ENCODE assay signal across 12 cellular contexts in genomic region chr7:2621948-2622640, GRCh38. TPM values are rescaled to one million over a fixed set of nuclear protein-coding genes. Genes with fewer than 3 reads are reported as not detected.
DNase-seq lines count a peak whose midpoint lies in the region; TF ChIP-seq lines count a peak whose summit lies in the region.
"Had no signal": no experiment of that assay in that cellular context is flagged by ENCODE, and none has a peak within 500 bp of the region (broad histone marks: within the 10 kb centered on the region; RNA-seq: fewer than 3 reads in every experiment).

No MANE protein-coding gene starts in this region.

- peaks cover 25 to 26% of the 10 kb centered on the region in 2 donors for H3K4me1 ChIP-seq in neuronal stem cell (ENCODE audit: control insufficient read depth in 2 of 2, insufficient read depth in 1 of 2, low read depth in 1 of 2, low read length in 2 of 2)

- H2BK5ac ChIP-seq in neuronal stem cell (ENCODE audit: low read length) = peak overlapping the region; percentile 68

- H2BK12ac ChIP-seq in neuronal stem cell (ENCODE audit: low read length) = peak overlapping the region; percentile 79

- H3K36me3 ChIP-seq in H7 (replicated peaks; ENCODE audit: control insufficient read depth, insufficient read depth, low read length) = no peaks in the 10 kb centered on the region
- H3K36me3 ChIP-seq in neuronal stem cell (replicated peaks in 1 of 2; ENCODE audit: control insufficient read depth in 2 of 2, insufficient read depth in 2 of 2, low read length in 2 of 2) = no peaks in the 10 kb centered on the region
- H3K36me3 ChIP-seq: suprapubic skin had no signal

- H3K4me1 Mint-ChIP-seq in endothelial cell (ENCODE audit: unreplicated experiment) = peaks cover 5% of the 10 kb centered on the region
- no peaks in the 10 kb centered on the region for H3K4me1 Mint-ChIP-seq in activated naive CD4-positive, alpha-beta T cell treated with anti-CD3 and anti-CD28 coated beads, Interleukin-2, amount 10 ng/mL, durations not matched to agents 7 days and 5 days
- H3K4me1 Mint-ChIP-seq: CD8-positive, alpha-beta memory T cell; natural killer cell had no signal

- peak overlapping the region; percentile 71 for H2AK5ac ChIP-seq in neuronal stem cell (ENCODE audit: low read depth, low read length)

- peak overlapping the region; percentile 77 for H3K23ac ChIP-seq in neuronal stem cell (ENCODE audit: low read depth, low read length, poor library complexity)

- H3K36me3 Mint-ChIP-seq in endothelial cell (ENCODE audit: low read depth, unreplicated experiment) = no peaks in the 10 kb centered on the region
- H3K36me3 Mint-ChIP-seq in activated naive CD4-positive, alpha-beta T cell treated with anti-CD3 and anti-CD28 coated beads, Interleukin-2, amount 10 ng/mL, durations not matched to agents 7 days and 5 days = no peaks in the 10 kb centered on the region
- H3K36me3 Mint-ChIP-seq: CD8-positive, alpha-beta memory T cell; natural killer cell had no signal

- H3K27me3 Mint-ChIP-seq in endothelial cell (ENCODE audit: unreplicated experiment) = peaks cover 6% of the 10 kb centered on the region
- peaks cover 58% of the 10 kb centered on the region for H3K27me3 Mint-ChIP-seq in activated naive CD4-positive, alpha-beta T cell treated with anti-CD3 and anti-CD28 coated beads, Interleukin-2, amount 10 ng/mL, durations not matched to agents 7 days and 5 days

- H3K9me3 ChIP-seq in neuronal stem cell (replicated peaks in 1 of 2; ENCODE audit: control insufficient read depth in 2 of 2, insufficient read depth in 1 of 2, low read depth in 1 of 2, low read length in 2 of 2) = peaks cover 0 to 4% of the 10 kb centered on the region in 2 donors
- H3K9me3 ChIP-seq: suprapubic skin had no signal

- no peak overlapping the region for H3K4me2 ChIP-seq in neuronal stem cell (ENCODE audit: insufficient read depth, low read length, poor library complexity, severe bottlenecking)

- no peak overlapping the region for H3K9ac ChIP-seq in neuronal stem cell (ENCODE audit: low read depth, low read length, poor library complexity)

- no peaks in the 10 kb centered on the region for H3K9me3 Mint-ChIP-seq in endothelial cell (ENCODE audit: unreplicated experiment)
- no peaks in the 10 kb centered on the region for H3K9me3 Mint-ChIP-seq in activated naive CD4-positive, alpha-beta T cell treated with anti-CD3 and anti-CD28 coated beads, Interleukin-2, amount 10 ng/mL, durations not matched to agents 7 days and 5 days
- H3K9me3 Mint-ChIP-seq: CD8-positive, alpha-beta memory T cell; natural killer cell had no signal

- peak overlapping the region; percentile 97 for H3K18ac ChIP-seq in neuronal stem cell (ENCODE audit: low read length)

- no peak overlapping the region for H2BK120ac ChIP-seq in neuronal stem cell (ENCODE audit: low read depth, low read length)

- H2AFZ ChIP-seq in neuronal stem cell (ENCODE audit: low read length) = peak overlapping the region; percentile 68

- H4K8ac ChIP-seq in neuronal stem cell (ENCODE audit: low read depth, low read length) = peak overlapping the region; percentile 45

- no peak overlapping the region for H3K4me3 Mint-ChIP-seq in endothelial cell (ENCODE audit: unreplicated experiment)
- no peak overlapping the region for H3K4me3 Mint-ChIP-seq in activated naive CD4-positive, alpha-beta T cell treated with anti-CD3 and anti-CD28 coated beads, Interleukin-2, amount 10 ng/mL, durations not matched to agents 7 days and 5 days
- H3K4me3 Mint-ChIP-seq: CD8-positive, alpha-beta memory T cell; natural killer cell had no signal

- TF ChIP-seq CTCF in endothelial cell (IDR thresholded peaks at IDR 0.05; ENCODE audit: unreplicated experiment) = no peak

- no peaks in the 10 kb centered on the region for H3K27me3 ChIP-seq in H7 (ENCODE audit: control insufficient read depth, insufficient read depth, low read length)
- H3K27me3 ChIP-seq in neuronal stem cell (ENCODE audit: control insufficient read depth in 3 of 3, insufficient read depth in 3 of 3, low read depth in 1 of 3, low read length in 3 of 3) = no peaks in the 10 kb centered on the region
- H3K27me3 ChIP-seq: suprapubic skin had no signal

- H4K91ac ChIP-seq in neuronal stem cell (ENCODE audit: low read depth, low read length, poor library complexity) = no peak overlapping the region

- H3K79me1 ChIP-seq in neuronal stem cell (ENCODE audit: low read depth, low read length) = peaks cover 4% of the 10 kb centered on the region

- no CpG with 5 or more reads among the region's 12 CpGs for WGBS in neuronal stem cell (ENCODE audit: extremely low coverage in 2 of 2, insufficient read length in 2 of 2, insufficient replicate concordance in 1 of 2), 2 donors

- no peak overlapping the region for H3K14ac ChIP-seq in neuronal stem cell (ENCODE audit: low read length)

- peak overlapping the region; percentile 95 for H2BK15ac ChIP-seq in neuronal stem cell (ENCODE audit: low read length)

- no peak overlapping the region for H3K27ac Mint-ChIP-seq in endothelial cell (ENCODE audit: unreplicated experiment)
- H3K27ac Mint-ChIP-seq in activated naive CD4-positive, alpha-beta T cell treated with anti-CD3 and anti-CD28 coated beads, Interleukin-2, amount 10 ng/mL, durations not matched to agents 7 days and 5 days = no peak overlapping the region
- H3K27ac Mint-ChIP-seq: CD8-positive, alpha-beta memory T cell; natural killer cell had no signal

- CTCF ChIA-PET in activated naive CD4-positive, alpha-beta T cell treated with anti-CD3 and anti-CD28 coated beads, Interleukin-2, amount 10 ng/mL, durations not matched to agents 7 days and 5 days (lab: Charles Lee) = interaction anchor here (1.0 kb wide), 1 partner anchor 172 kb away, joined by 3 read pairs; no protein-coding TSS in a partner anchor

- H3K4me3 ChIP-seq in H7 (ENCODE audit: insufficient read depth, low read depth, low read length) = no peak overlapping the region
- H3K4me3 ChIP-seq in neuronal stem cell (ENCODE audit: low read length in 2 of 2) = no peak overlapping the region
- H3K4me3 ChIP-seq: suprapubic skin had no signal

- H3K27ac ChIP-seq in neuronal stem cell (replicated peaks; ENCODE audit: low read length) = peak overlapping the region; percentile 3
- H3K27ac ChIP-seq: foreskin keratinocyte, suprapubic skin had no signal

- H3K4ac ChIP-seq in neuronal stem cell (ENCODE audit: low read length) = no peak overlapping the region

- DNase-seq in H7 = peak; percentile 92
- DNase-seq in NCI-H69 (lab: John Stamatoyannopoulos, UW) = peak; percentile 58
- DNase-seq in endothelial cell (ENCODE audit: low spot score) = peak; percentile 47
- DNase-seq in neuronal stem cell (ENCODE audit: low spot score) = no peak
- no peak for DNase-seq in activated naive CD4-positive, alpha-beta T cell treated with anti-CD3 and anti-CD28 coated beads, Interleukin-2, amount 10 ng/mL, durations not matched to agents 7 days and 5 days
- DNase-seq in activated CD8-positive, alpha-beta memory T cell treated with anti-CD3 and anti-CD28 coated beads, Interleukin-2, amount 50 U/mL, for 48 hours = no peak
- no peak for DNase-seq in D341Med (ENCODE audit: low spot score)
- DNase-seq: CD8-positive, alpha-beta memory T cell; foreskin keratinocyte; MM.1S; natural killer cell had no signal

RNA-seq across cellular contexts. Expression of gene TTYH3, which starts 9.7 kb away (rescaled TPM):
- 50.2 and 53.5 TPM in 2 replicates for total RNA-seq in H7 (2014; rRNA removed; shearing (Covaris generic))
- total RNA-seq in endothelial cell (ENCODE audit: unreplicated experiment) = 250 TPM
- 136 TPM for polyA plus RNA-seq in neuronal stem cell (2013, experiment 1 of 2)
- polyA plus RNA-seq in neuronal stem cell (2013, experiment 2 of 2) = 133 TPM

Comparison
In these comparisons a context has a peak if more than half of its experiments do, and no peak if none do; other contexts are left out.
1. DNase-seq: peak in H7 (single experiment), NCI-H69 (single experiment) and endothelial cell (single experiment); none in neuronal stem cell (single experiment), activated naive CD4-positive, alpha-beta T cell treated with anti-CD3 and anti-CD28 coated beads, Interleukin-2, amount 10 ng/mL, durations not matched to agents 7 days and 5 days (single experiment), activated CD8-positive, alpha-beta memory T cell treated with anti-CD3 and anti-CD28 coated beads, Interleukin-2, amount 50 U/mL, for 48 hours (single experiment) and D341Med (single experiment).